ENCODE assay signal across 10 cellular contexts in the genomic region with DNA sequence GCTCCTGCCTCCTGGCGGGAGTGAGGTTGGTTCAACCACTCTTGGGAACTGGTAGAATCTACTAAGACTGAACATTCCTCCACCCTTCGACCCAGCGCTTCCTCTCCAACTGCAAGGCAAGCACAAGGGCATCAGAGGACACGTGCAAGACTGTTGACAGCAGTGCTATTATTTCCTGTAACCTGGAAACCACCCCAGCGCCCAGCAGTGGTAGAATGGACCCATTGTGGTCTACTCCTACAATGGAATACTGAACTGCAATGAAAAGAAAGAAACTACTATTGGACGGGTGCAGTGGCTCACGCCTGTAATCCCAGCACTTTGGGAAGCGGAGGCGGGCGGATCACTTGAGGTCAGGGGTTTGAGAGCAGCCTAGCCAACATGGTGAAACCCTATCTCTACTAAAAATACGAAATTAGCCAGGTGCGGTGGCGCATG. TPM values are rescaled to one million over a fixed set of nuclear protein-coding genes. Genes with fewer than 3 reads are reported as not detected.
DNase-seq lines count a peak whose midpoint lies in the region; ATAC-seq and TF ChIP-seq lines count a peak whose summit lies in the region.
"Had no signal": no experiment of that assay in that cellular context is flagged by ENCODE, and none has a peak within 500 bp of the region (broad histone marks: within the 10 kb centered on the region; RNA-seq: fewer than 3 reads in every experiment).

No MANE protein-coding gene starts in this region.

- H3K9me3 ChIP-seq in HAP-1 = no peaks in the 10 kb centered on the region
- no peaks in the 10 kb centered on the region for H3K9me3 ChIP-seq in body of pancreas
- H3K9me3 ChIP-seq in gastrocnemius medialis = no peaks in the 10 kb centered on the region

- H3K4me1 ChIP-seq in HAP-1 = peaks cover 8% of the 10 kb centered on the region
- peaks cover 30% of the 10 kb centered on the region for H3K4me1 ChIP-seq in body of pancreas
- H3K4me1 ChIP-seq in gastrocnemius medialis = peaks cover 44 to 49% of the 10 kb centered on the region in 2 donors

- H3K27me3 ChIP-seq in HAP-1 (ENCODE audit: low read depth) (no peaks in the 10 kb centered on the region), body of pancreas (no peaks in the 10 kb centered on the region), gastrocnemius medialis (no peaks in the 10 kb centered on the region)

- intact Hi-C loops in body of pancreas (cut with DNase I) (no loop called here), gastrocnemius medialis (cut with DNase I; ENCODE audit: low total_unique reads) (no loop called here)

- TF ChIP-seq POLR2A in body of pancreas (IDR thresholded peaks at IDR 0.05) (no peak), gastrocnemius medialis (IDR thresholded peaks at IDR 0.05) (no peak)

- TF ChIP-seq CTCF in body of pancreas (IDR thresholded peaks at IDR 0.05) (no peak), gastrocnemius medialis (IDR thresholded peaks at IDR 0.05 in 4 of 5, conservative IDR thresholded peaks at IDR 0.05 in 1 of 5) (no peak)

- H3K4me3 ChIP-seq in HAP-1 (no peak overlapping the region), body of pancreas (no peak overlapping the region), gastrocnemius medialis (peak overlapping the region in 3 of 4 donors; percentile 42 to 49 (median 46))

- in situ Hi-C loops in HAP-1 (cut with MboI; ENCODE audit: low sequenced_read_pairs) (no loop called here), gastrocnemius medialis (cut with MboI; ENCODE audit: low sequenced_read_pairs in 4 of 4) (no loop called here)

- peak; percentile 33 for ATAC-seq in body of pancreas
- peak; percentile 7 to 57 for ATAC-seq in gastrocnemius medialis

- peak; percentile 8 to 46 for DNase-seq in HAP-1 (ENCODE audit: low spot score in 2 of 2)
- peak; percentile 29 to 64 (median 49) for DNase-seq in body of pancreas
- DNase-seq in inferior parietal cortex (ENCODE audit: extremely low spot score) = peak; percentile 81
- DNase-seq in gastrocnemius medialis = peak; percentile 36 to 70
- DNase-seq in NCI-H2227 treated with DMSO at 0.1 percent for 48 hours (lab: John Stamatoyannopoulos, UW) = no peak
- DNase-seq in glomerular visceral epithelial cell (ENCODE audit: extremely low spot score) = no peak
- DNase-seq in UCSD-AML1 (lab: John Stamatoyannopoulos, UW; ENCODE audit: unreplicated experiment) = no peak
- DNase-seq in LoVo (ENCODE audit: low spot score) = no peak
- DNase-seq: activated CD4-positive, alpha-beta T cell treated with anti-CD3 and anti-CD28 coated beads, Interleukin-2, amount 50 U/mL, for 48 hours; immature natural killer cell had no signal

- 46 to 61% methylated on average over 10 to 11 of the region's 13 CpGs for WGBS in body of pancreas, 2 donors

- H3K27ac ChIP-seq in body of pancreas = peak overlapping the region; percentile 22 to 85 (median 70)
- H3K27ac ChIP-seq in gastrocnemius medialis = peak overlapping the region; percentile 81 to 93 (median 88)

- H3K36me3 ChIP-seq in HAP-1 (replicated peaks) (no peaks in the 10 kb centered on the region), body of pancreas (replicated peaks in 1 of 2; ENCODE audit: insufficient read depth in 1 of 2, low read depth in 2 of 2) (no peaks in the 10 kb centered on the region), gastrocnemius medialis (no peaks in the 10 kb centered on the region)

RNA-seq across cellular contexts. Expression of gene TARDBP, which starts 33.0 kb away (rescaled TPM):
- total RNA-seq in body of pancreas = 100 to 1,000 TPM; 104 to 136 TPM
- 100 to 1,000 TPM in 1 of 4 donors, 10 to 100 TPM in 3; 72.0 to 101 (median 85.5) TPM for total RNA-seq in gastrocnemius medialis

Comparison
In these comparisons a context has a peak if more than half of its experiments do, and no peak if none do; other contexts are left out.
1. DNase-seq: peak in HAP-1 (2 of 2), body of pancreas (4 of 4), inferior parietal cortex (single experiment) and gastrocnemius medialis (2 of 2); none in NCI-H2227 treated with DMSO at 0.1 percent for 48 hours (single experiment), glomerular visceral epithelial cell (single experiment), UCSD-AML1 (single experiment) and LoVo (single experiment).
2. H3K4me3 ChIP-seq: peak in gastrocnemius medialis (3 of 4); none in HAP-1 (single experiment) and body of pancreas (0 of 2).